Comparison of ENCODE assay signal across 3 cellular contexts in genomic region chr9:93372391-93372790, GRCh38.
TF ChIP-seq lines count a peak whose summit lies in the region.

No MANE protein-coding gene starts in this region.

TF ChIP-seq in HEK293, 187 proteins besides CTCF, POLR2A, EP300 and RAD21:
- TF ChIP-seq TRIM28 (IDR thresholded peaks at IDR 0.05; ENCODE audit: borderline replicate concordance, low read length) (no peak), ZNF548 (tag by site-specific recombination; IDR thresholded peaks at IDR 0.05) (no peak), EGR2 (tag by site-specific recombination; IDR thresholded peaks at IDR 0.05; ENCODE audit: low read depth) (peak; percentile 63), ZFHX2 (tag by site-specific recombination; conservative IDR thresholded peaks at IDR 0.05) (peak; percentile 43), MEIS1 (CRISPR knock-in tag; IDR thresholded peaks at IDR 0.05; ENCODE audit: borderline replicate concordance) (no peak)

TF ChIP-seq in K562, 482 proteins besides CTCF, POLR2A, EP300 and RAD21 (continued from another document):
- no peak for TF ChIP-seq NCOA2 (IDR thresholded peaks at IDR 0.05; ENCODE audit: partially characterized antibody in 2 of 2)
- peak; percentile 35; the same call in 1 of the 2 replicates for TF ChIP-seq CBFA2T3 (IDR thresholded peaks at IDR 0.05)

TF ChIP-seq in HepG2, 621 proteins besides CTCF, POLR2A, EP300 and RAD21 (continued from another document):
- TF ChIP-seq MED1 (CRISPR knock-in tag; IDR thresholded peaks at IDR 0.05) = no peak
- no peak for TF ChIP-seq ZBTB37 (CRISPR knock-in tag; IDR thresholded peaks at IDR 0.05)
- TF ChIP-seq BRCA1 (CRISPR knock-in tag; IDR thresholded peaks at IDR 0.05) = no peak
- no peak for TF ChIP-seq ZFP36L1 (CRISPR knock-in tag; IDR thresholded peaks at IDR 0.05)
- no peak for TF ChIP-seq ZNF597 (CRISPR knock-in tag; IDR thresholded peaks at IDR 0.05)
- no peak for TF ChIP-seq ZEB1 (IDR thresholded peaks at IDR 0.05; ENCODE audit: insufficient replicate concordance, low read depth)
- no peak for TF ChIP-seq ATF4 (CRISPR knock-in tag; IDR thresholded peaks at IDR 0.05)
- no peak for TF ChIP-seq ESRRA (CRISPR knock-in tag; IDR thresholded peaks at IDR 0.05; ENCODE audit: low read depth)
- no peak for TF ChIP-seq ZNF329 (CRISPR knock-in tag; IDR thresholded peaks at IDR 0.05; ENCODE audit: low read depth)
- TF ChIP-seq TARDBP (CRISPR knock-in tag; IDR thresholded peaks at IDR 0.05) = no peak
TF ChIP-seq in HepG2: peak in this region for 0.
